Comparison of ENCODE assay signal across 1 cellular context in the genomic region with DNA sequence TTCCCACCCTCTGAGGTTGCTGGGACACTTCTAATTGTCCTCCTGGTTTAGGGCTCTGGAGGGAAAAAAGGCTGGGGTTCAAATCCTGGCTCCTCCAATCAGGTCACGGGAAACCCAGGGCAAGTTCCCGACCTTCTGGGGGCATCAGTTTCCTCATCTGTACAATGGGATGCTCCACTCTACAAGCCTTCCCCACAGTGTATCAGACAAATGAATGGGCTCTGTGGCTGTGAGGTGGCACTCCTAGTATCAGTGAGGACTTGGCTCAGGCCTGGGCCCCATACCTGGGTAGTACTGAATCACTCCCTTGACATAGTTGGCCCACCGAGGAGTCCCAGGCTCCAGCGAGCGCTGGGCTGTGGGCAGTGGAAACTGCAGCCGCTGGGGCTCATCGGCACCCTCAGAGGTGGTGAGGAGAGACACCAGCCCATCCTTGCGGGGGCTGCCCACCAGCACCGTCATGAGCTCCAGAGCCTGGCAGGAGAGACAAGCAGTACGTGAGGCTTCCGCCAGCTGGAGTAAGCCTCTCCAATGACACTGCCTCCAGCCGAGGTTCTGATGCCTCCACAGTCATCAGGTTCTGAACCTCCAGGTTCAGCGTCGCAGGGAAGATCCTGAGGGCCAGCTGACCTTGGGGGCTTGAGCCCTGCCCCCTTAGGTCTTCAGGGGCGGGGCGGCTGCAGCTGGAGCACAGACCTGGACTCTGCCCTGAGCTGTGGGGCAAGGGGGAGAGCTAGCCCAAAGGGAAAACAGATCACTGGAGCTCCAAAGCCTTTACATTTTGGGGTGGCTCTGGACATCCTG.
TF ChIP-seq lines count a peak whose summit lies in the region.

No MANE protein-coding gene starts in this region.

TF ChIP-seq in HepG2, 621 proteins besides CTCF, POLR2A, EP300 and RAD21 (continues in another document):
- TF ChIP-seq ZFP62 (CRISPR knock-in tag; IDR thresholded peaks at IDR 0.05) = no peak
- TF ChIP-seq SATB2 (CRISPR knock-in tag; IDR thresholded peaks at IDR 0.05) = no peak
- 0 out of 2 replicates have a peak, but pooled peaks have one; percentile 19 for TF ChIP-seq E2F2 (CRISPR knock-in tag; IDR thresholded peaks at IDR 0.05; ENCODE audit: borderline replicate concordance)
- peak; percentile 12; the same call in 1 of the 2 replicates for TF ChIP-seq ZSCAN21 (CRISPR knock-in tag; IDR thresholded peaks at IDR 0.05; ENCODE audit: borderline replicate concordance)
- TF ChIP-seq ZNF709 (CRISPR knock-in tag; IDR thresholded peaks at IDR 0.05) = no peak
- TF ChIP-seq ISL2 (CRISPR knock-in tag; IDR thresholded peaks at IDR 0.05) = 0 out of 2 replicates have a peak, but pooled peaks have one; percentile 36
- TF ChIP-seq ZNF713 (CRISPR knock-in tag; IDR thresholded peaks at IDR 0.05) = peak; percentile 56; the same call in 1 of the 2 replicates
- TF ChIP-seq, protein P1, sequence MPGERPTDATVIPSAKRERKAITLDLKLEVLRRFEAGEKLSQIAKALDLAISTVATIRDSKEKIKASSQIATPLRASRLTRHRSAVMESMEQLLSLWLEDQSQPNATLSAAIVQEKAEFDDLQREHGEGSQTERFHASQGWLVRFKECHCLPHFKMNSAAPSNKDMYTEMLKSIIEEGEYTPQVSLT (CRISPR knock-in tag; IDR thresholded peaks at IDR 0.05; ENCODE audit: borderline replicate concordance, low read depth) = no peak
- TF ChIP-seq GMEB1 (CRISPR knock-in tag; IDR thresholded peaks at IDR 0.05; ENCODE audit: borderline replicate concordance) = no peak
- TF ChIP-seq ZNF431 (CRISPR knock-in tag; IDR thresholded peaks at IDR 0.05; ENCODE audit: borderline replicate concordance, low read depth) = peak; percentile 56; the same call in 1 of the 2 replicates
- 0 out of 2 replicates have a peak, but pooled peaks have one; percentile 18 for TF ChIP-seq ZNF7 (CRISPR knock-in tag; IDR thresholded peaks at IDR 0.05)
- no peak for TF ChIP-seq ZNF746 (CRISPR knock-in tag; IDR thresholded peaks at IDR 0.05)
- TF ChIP-seq FOSL2 (CRISPR knock-in tag; IDR thresholded peaks at IDR 0.05) = peak; percentile 26; the same call in 1 of the 2 replicates
- TF ChIP-seq, protein P2, sequence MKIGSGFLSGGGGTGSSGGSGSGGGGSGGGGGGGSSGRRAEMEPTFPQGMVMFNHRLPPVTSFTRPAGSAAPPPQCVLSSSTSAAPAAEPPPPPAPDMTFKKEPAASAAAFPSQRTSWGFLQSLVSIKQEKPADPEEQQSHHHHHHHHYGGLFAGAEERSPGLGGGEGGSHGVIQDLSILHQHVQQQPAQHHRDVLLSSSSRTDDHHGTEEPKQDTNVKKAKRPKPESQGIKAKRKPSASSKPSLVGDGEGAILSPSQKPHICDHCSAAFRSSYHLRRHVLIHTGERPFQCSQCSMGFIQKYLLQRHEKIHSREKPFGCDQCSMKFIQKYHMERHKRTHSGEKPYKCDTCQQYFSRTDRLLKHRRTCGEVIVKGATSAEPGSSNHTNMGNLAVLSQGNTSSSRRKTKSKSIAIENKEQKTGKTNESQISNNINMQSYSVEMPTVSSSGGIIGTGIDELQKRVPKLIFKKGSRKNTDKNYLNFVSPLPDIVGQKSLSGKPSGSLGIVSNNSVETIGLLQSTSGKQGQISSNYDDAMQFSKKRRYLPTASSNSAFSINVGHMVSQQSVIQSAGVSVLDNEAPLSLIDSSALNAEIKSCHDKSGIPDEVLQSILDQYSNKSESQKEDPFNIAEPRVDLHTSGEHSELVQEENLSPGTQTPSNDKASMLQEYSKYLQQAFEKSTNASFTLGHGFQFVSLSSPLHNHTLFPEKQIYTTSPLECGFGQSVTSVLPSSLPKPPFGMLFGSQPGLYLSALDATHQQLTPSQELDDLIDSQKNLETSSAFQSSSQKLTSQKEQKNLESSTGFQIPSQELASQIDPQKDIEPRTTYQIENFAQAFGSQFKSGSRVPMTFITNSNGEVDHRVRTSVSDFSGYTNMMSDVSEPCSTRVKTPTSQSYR (CRISPR knock-in tag; IDR thresholded peaks at IDR 0.05; ENCODE audit: borderline replicate concordance) = peak; percentile 89
- peak; percentile 34; the same call in 1 of the 2 replicates for TF ChIP-seq TOPORS (CRISPR knock-in tag; IDR thresholded peaks at IDR 0.05)
- peak; percentile 12; the same call in 1 of the 2 replicates for TF ChIP-seq ZMYM3 (CRISPR knock-in tag; IDR thresholded peaks at IDR 0.05)
- TF ChIP-seq RERE (CRISPR knock-in tag; IDR thresholded peaks at IDR 0.05; ENCODE audit: low read depth) = 0 out of 2 replicates have a peak, but pooled peaks have one; percentile 15
- TF ChIP-seq, protein P3, sequence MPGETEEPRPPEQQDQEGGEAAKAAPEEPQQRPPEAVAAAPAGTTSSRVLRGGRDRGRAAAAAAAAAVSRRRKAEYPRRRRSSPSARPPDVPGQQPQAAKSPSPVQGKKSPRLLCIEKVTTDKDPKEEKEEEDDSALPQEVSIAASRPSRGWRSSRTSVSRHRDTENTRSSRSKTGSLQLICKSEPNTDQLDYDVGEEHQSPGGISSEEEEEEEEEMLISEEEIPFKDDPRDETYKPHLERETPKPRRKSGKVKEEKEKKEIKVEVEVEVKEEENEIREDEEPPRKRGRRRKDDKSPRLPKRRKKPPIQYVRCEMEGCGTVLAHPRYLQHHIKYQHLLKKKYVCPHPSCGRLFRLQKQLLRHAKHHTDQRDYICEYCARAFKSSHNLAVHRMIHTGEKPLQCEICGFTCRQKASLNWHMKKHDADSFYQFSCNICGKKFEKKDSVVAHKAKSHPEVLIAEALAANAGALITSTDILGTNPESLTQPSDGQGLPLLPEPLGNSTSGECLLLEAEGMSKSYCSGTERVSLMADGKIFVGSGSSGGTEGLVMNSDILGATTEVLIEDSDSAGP (CRISPR knock-in tag; IDR thresholded peaks at IDR 0.05; ENCODE audit: borderline replicate concordance) = no peak; the same call in 1 of the 2 replicates
- 0 out of 2 replicates have a peak, but pooled peaks have one; percentile 17 for TF ChIP-seq ZNF557 (CRISPR knock-in tag; IDR thresholded peaks at IDR 0.05)
- TF ChIP-seq SMAD3 (CRISPR knock-in tag; IDR thresholded peaks at IDR 0.05) = peak; percentile 42; the same call in 1 of the 2 replicates
- TF ChIP-seq, protein P4, sequence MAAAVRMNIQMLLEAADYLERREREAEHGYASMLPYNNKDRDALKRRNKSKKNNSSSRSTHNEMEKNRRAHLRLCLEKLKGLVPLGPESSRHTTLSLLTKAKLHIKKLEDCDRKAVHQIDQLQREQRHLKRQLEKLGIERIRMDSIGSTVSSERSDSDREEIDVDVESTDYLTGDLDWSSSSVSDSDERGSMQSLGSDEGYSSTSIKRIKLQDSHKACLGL (CRISPR knock-in tag; IDR thresholded peaks at IDR 0.05) = no peak
- TF ChIP-seq SMAD1 (CRISPR knock-in tag; IDR thresholded peaks at IDR 0.05; ENCODE audit: borderline replicate concordance, low read depth) = 0 out of 2 replicates have a peak, but pooled peaks have one; percentile 38
- peak; percentile 6; the same call in 1 of the 2 replicates for TF ChIP-seq ZNF430 (CRISPR knock-in tag; IDR thresholded peaks at IDR 0.05)
- TF ChIP-seq, protein P5, sequence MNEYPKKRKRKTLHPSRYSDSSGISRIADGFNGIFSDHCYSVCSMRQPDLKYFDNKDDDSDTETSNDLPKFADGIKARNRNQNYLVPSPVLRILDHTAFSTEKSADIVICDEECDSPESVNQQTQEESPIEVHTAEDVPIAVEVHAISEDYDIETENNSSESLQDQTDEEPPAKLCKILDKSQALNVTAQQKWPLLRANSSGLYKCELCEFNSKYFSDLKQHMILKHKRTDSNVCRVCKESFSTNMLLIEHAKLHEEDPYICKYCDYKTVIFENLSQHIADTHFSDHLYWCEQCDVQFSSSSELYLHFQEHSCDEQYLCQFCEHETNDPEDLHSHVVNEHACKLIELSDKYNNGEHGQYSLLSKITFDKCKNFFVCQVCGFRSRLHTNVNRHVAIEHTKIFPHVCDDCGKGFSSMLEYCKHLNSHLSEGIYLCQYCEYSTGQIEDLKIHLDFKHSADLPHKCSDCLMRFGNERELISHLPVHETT (CRISPR knock-in tag; conservative IDR thresholded peaks at IDR 0.05) = no peak
- no peak; the same call in 1 of the 2 replicates for TF ChIP-seq DDIT3 (CRISPR knock-in tag; IDR thresholded peaks at IDR 0.05)
- no peak for TF ChIP-seq YY1 (IDR thresholded peaks at IDR 0.05; ENCODE audit: insufficient read depth, insufficient replicate concordance, low read depth, low read length)
- TF ChIP-seq ZBTB26 (CRISPR knock-in tag; IDR thresholded peaks at IDR 0.05; ENCODE audit: borderline replicate concordance) = peak; percentile 61
- TF ChIP-seq ZNF614 (CRISPR knock-in tag; IDR thresholded peaks at IDR 0.05; ENCODE audit: borderline replicate concordance) = peak; percentile 91; the same call in 1 of the 2 replicates
- no peak for TF ChIP-seq MIER3 (CRISPR knock-in tag; IDR thresholded peaks at IDR 0.05; ENCODE audit: borderline replicate concordance)
- peak; percentile 38; the same call in 1 of the 2 replicates for TF ChIP-seq HOXD1 (CRISPR knock-in tag; IDR thresholded peaks at IDR 0.05)
- no peak for TF ChIP-seq HCFC1 (IDR thresholded peaks at IDR 0.05; ENCODE audit: low read depth, low read length)
- TF ChIP-seq CC2D1A (CRISPR knock-in tag; IDR thresholded peaks at IDR 0.05) = no peak
- TF ChIP-seq ZNF136 (CRISPR knock-in tag; IDR thresholded peaks at IDR 0.05; ENCODE audit: low read depth) = no peak
- 0 out of 2 replicates have a peak, but pooled peaks have one; percentile 23 for TF ChIP-seq POGK (CRISPR knock-in tag; conservative IDR thresholded peaks at IDR 0.05)
